24 cellular contexts compared by ENCODE assay signal in genomic region chr15:78424673-78425072, GRCh38. TPM values are rescaled to one million over a fixed set of nuclear protein-coding genes. Genes with fewer than 3 reads are reported as not detected.
A peak's percentile ranks its signal among the peaks of the same experiment; 100 is the strongest.
DNase-seq lines count a peak whose midpoint lies in the region; ATAC-seq, FAIRE-seq and TF ChIP-seq lines count a peak whose summit lies in the region.
"Had no signal": no experiment of that assay in that cellular context is flagged by ENCODE, and none has a peak within 500 bp of the region (broad histone marks: within the 10 kb centered on the region; RNA-seq: fewer than 3 reads in every experiment).

No MANE protein-coding gene starts in this region.

- H3K4me2 ChIP-seq in Loucy (ENCODE audit: low read depth, low read length, poor library complexity, severe bottlenecking): no peak overlapping the region
- H3K4me2 ChIP-seq in K562 (ENCODE audit: insufficient read depth, low read length): no peak overlapping the region
- H3K4me2 ChIP-seq: A549 had no signal

- no peak for TF ChIP-seq CTCF in HL-60 (IDR thresholded peaks at IDR 0.05; ENCODE audit: insufficient read depth, low read length)
- TF ChIP-seq CTCF in Loucy (conservative IDR thresholded peaks at IDR 0.05; ENCODE audit: low read length): no peak
- TF ChIP-seq CTCF in K562 (IDR thresholded peaks at IDR 0.05 in 2 of 3, conservative IDR thresholded peaks at IDR 0.05 in 1 of 3; ENCODE audit: insufficient read depth in 2 of 3, low read depth in 1 of 3, low read length in 3 of 3): no peak
- no peak for TF ChIP-seq CTCF in GM10266 (IDR thresholded peaks at IDR 0.05; ENCODE audit: control insufficient read depth, insufficient read depth, low read depth, missing control alignments)

- H3K4me1 ChIP-seq in Loucy (ENCODE audit: insufficient read depth, low read length, poor library complexity, severe bottlenecking) (peaks cover 30% of the 10 kb centered on the region), K562 (replicated peaks in 1 of 2; ENCODE audit: control insufficient read depth in 2 of 2, insufficient read depth in 2 of 2, low read length in 2 of 2) (no peaks in the 10 kb centered on the region; a peak in 3 of 5 replicates)
- H3K4me1 ChIP-seq: A549, Caco-2 had no signal

- H2AFZ ChIP-seq in Loucy (ENCODE audit: low read length): no peak overlapping the region
- 0 out of 2 replicates have a peak overlapping the region, but pooled peaks have one; percentile 56 for H2AFZ ChIP-seq in K562 (ENCODE audit: low read depth, low read length)

- no peak for DNase-seq in HL-60 (ENCODE audit: low read depth in 1 of 2, low spot score in 1 of 2)
- no peak for DNase-seq in K562 (ENCODE audit: extremely low read depth in 1 of 4, low spot score in 3 of 4)
- peak; percentile 45 for DNase-seq in mesenteric fat pad (ENCODE audit: low spot score)
- no peak for DNase-seq in effector CD8-positive, alpha-beta T cell (lab: John Stamatoyannopoulos, UW)
- DNase-seq in GM10266 (ENCODE audit: extremely low spot score): no peak
- DNase-seq: AML-193; Caco-2; Calu3; CD4-positive, alpha-beta T cell; CD8-positive, alpha-beta T cell; DMS79 treated with DMSO at 0.1 percent for 48 hours; GF-D8 had no signal

- POLR2A ChIA-PET in K562 (lab: Yijun Ruan, JAX): interaction anchor here (0.8 to 2.4 kb wide), 2 partner anchors 13 to 64 kb away, joined by 3 to 16 read pairs; partner anchors contain the start of gene IREB2

- H4K20me1 ChIP-seq in Loucy (ENCODE audit: insufficient read depth, low read length, poor library complexity, severe bottlenecking) (no peaks in the 10 kb centered on the region), K562 (replicated peaks; ENCODE audit: control insufficient read depth, insufficient read depth, low read length) (no peaks in the 10 kb centered on the region; the same call in 1 of the 2 replicates)
- H4K20me1 ChIP-seq: BLaER1 treated with 17β-estradiol and CSF1 and Interleukin-3, amounts not matched to agents 10 nM and 100 nM had no signal

- TF ChIP-seq POLR2A in K562 (conservative IDR thresholded peaks at IDR 0.05): no peak

- ATAC-seq in K562 (no peak), GM19455 (IDR thresholded peaks at IDR 0.05; ENCODE audit: unreplicated experiment) (no peak)
- ATAC-seq: A549; CD8-positive, alpha-beta T cell; GM12878 had no signal

- no TSS peak for BruUV-seq in K562 (replicated peaks; lab: Mats Ljungman, UMichigan)

- in situ Hi-C loops in K562 (cut with MboI): no loop called here

- H3K27ac ChIP-seq in HL-60 (replicated peaks) (peak overlapping the region; percentile 71), K562 (ENCODE audit: extremely low read depth, low read depth, low read length) (no peak overlapping the region)
- H3K27ac ChIP-seq: 22Rv1, A549, C4-2B had no signal

- no peak for TF ChIP-seq EP300 in K562 (IDR thresholded peaks at IDR 0.05; ENCODE audit: low read length)

- 51% methylated on average over 3 of the region's 3 CpGs for WGBS in K562 (ENCODE audit: insufficient coverage, low coverage, missing lambda C conversion rate)

- no peaks in the 10 kb centered on the region for H3K9me3 ChIP-seq in Loucy (ENCODE audit: insufficient read depth, low read depth, low read length)
- H3K9me3 ChIP-seq in K562 (replicated peaks; ENCODE audit: control insufficient read depth, insufficient read depth, low read depth, low read length): no peaks in the 10 kb centered on the region
- H3K9me3 ChIP-seq: A549, Caco-2 had no signal

- H3K9me2 ChIP-seq in Loucy (replicated peaks; ENCODE audit: low read depth, low read length): no peaks in the 10 kb centered on the region

- no peaks in the 10 kb centered on the region for H3K9me1 ChIP-seq in K562 (ENCODE audit: control insufficient read depth, insufficient read depth, low read length)

- H3K36me3 ChIP-seq in Loucy (ENCODE audit: insufficient read depth, low read length) (no peaks in the 10 kb centered on the region), K562 (ENCODE audit: control insufficient read depth, insufficient read depth, low read length) (no peaks in the 10 kb centered on the region)
- H3K36me3 ChIP-seq: BLaER1 treated with 17β-estradiol and CSF1 and Interleukin-3, amounts not matched to agents 10 nM and 100 nM had no signal

- intact Hi-C loops in K562 (cut with micrococcal nuclease): no loop called here

- CTCF ChIA-PET in K562 (lab: Yijun Ruan, JAX; ENCODE audit: low intra/inter-chr PET ratio): interaction anchor here (0.6 kb wide), 1 partner anchor 20 kb away, joined by 3 read pairs; no protein-coding TSS in a partner anchor

- TF ChIP-seq RAD21 in K562 (CRISPR knock-in tag; conservative IDR thresholded peaks at IDR 0.05 in 1 of 2, IDR thresholded peaks at IDR 0.05 in 1 of 2): no peak

- H3K79me2 ChIP-seq in Loucy (ENCODE audit: insufficient read depth, low read length) (no peaks in the 10 kb centered on the region), K562 (ENCODE audit: control insufficient read depth, insufficient read depth, low read length) (no peaks in the 10 kb centered on the region)

- H3K9ac ChIP-seq in Loucy (ENCODE audit: low read depth, low read length, poor library complexity, severe bottlenecking) (peak overlapping the region; percentile 39), K562 (ENCODE audit: insufficient read depth in 1 of 2, low read depth in 2 of 2, low read length in 2 of 2) (no peak overlapping the region)
- H3K9ac ChIP-seq: BLaER1 treated with 17β-estradiol and CSF1 and Interleukin-3, amounts not matched to agents 10 nM and 100 nM had no signal

- H3K27me3 ChIP-seq in HL-60 (ENCODE audit: insufficient read depth, poor library complexity, severe bottlenecking) (no peaks in the 10 kb centered on the region), Loucy (ENCODE audit: insufficient read depth, low read length, poor library complexity, severe bottlenecking) (no peaks in the 10 kb centered on the region), K562 (ENCODE audit: control insufficient read depth in 2 of 2, insufficient read depth in 2 of 2, low read length in 2 of 2) (no peaks in the 10 kb centered on the region)
- H3K27me3 ChIP-seq: BLaER1 treated with 17β-estradiol and CSF1 and Interleukin-3, amounts not matched to agents 10 nM and 100 nM had no signal

- no peak for FAIRE-seq in K562 (lab: Jason Lieb, UNC)
- FAIRE-seq: A549, D721Med, G401.6, GM12878, GM12892, GM18507, GM19239 had no signal

- H3F3A ChIP-seq in Loucy (ENCODE audit: low read depth): peaks cover 6% of the 10 kb centered on the region; the same call in 1 of the 2 replicates

- no peak overlapping the region for H3K4me3 ChIP-seq in HL-60 (replicated peaks; ENCODE audit: insufficient read depth, low read length)
- no peak overlapping the region for H3K4me3 ChIP-seq in Loucy (ENCODE audit: low read length, poor library complexity, severe bottlenecking)
- H3K4me3 ChIP-seq in K562: no peak overlapping the region
- H3K4me3 ChIP-seq: A549; BLaER1 treated with 17β-estradiol and CSF1 and Interleukin-3, amounts not matched to agents 10 nM and 100 nM; GM12878 had no signal

TF ChIP-seq in K562, 482 proteins besides CTCF, POLR2A, EP300 and RAD21:
- TF ChIP-seq SMARCA5 (IDR thresholded peaks at IDR 0.05) (peak; percentile 29; the same call in 1 of the 2 replicates), VEZF1 (CRISPR knock-in tag; IDR thresholded peaks at IDR 0.05) (no peak), KDM1A (IDR thresholded peaks at IDR 0.05) (0 out of 4 replicates have a peak, but pooled peaks of 1 of the 2 experiments have one; percentile 14), BCOR (IDR thresholded peaks at IDR 0.05) (0 out of 2 replicates have a peak, but pooled peaks have one; percentile 18), ZFP36 (IDR thresholded peaks at IDR 0.05; ENCODE audit: low read depth, low read length, partially characterized antibody) (peak; percentile 54), RBM25 (IDR thresholded peaks at IDR 0.05; ENCODE audit: low read depth, low read length, severe bottlenecking) (peak; percentile 62)

RNA-seq across cellular contexts. Expression of gene IREB2, which starts 13.3 kb away (rescaled TPM):
- 54.9 and 123 TPM in 2 replicates for total RNA-seq in K562 (2011; cell fraction: chromatin; rRNA removed; ENCODE audit: low replicate concordance)
- total RNA-seq in K562 (2011; cell fraction: nucleolus; rRNA removed): 23.8 and 30.0 TPM in 2 replicates
- total RNA-seq in K562 (2011; cell fraction: nucleoplasm; rRNA removed): 48.5 and 72.4 TPM in 2 replicates
- 16.8 and 17.1 TPM in 2 replicates for total RNA-seq in K562 (2014; rRNA removed)
- 37.7 and 48.0 TPM in 2 replicates for total RNA-seq in K562 (2014; rRNA removed; fragmentation: Illumina TruSeq; extraction: Trizol)
- total RNA-seq in K562 (2015; rRNA removed; fragmentation: Illumina TruSeq; extraction: Trizol): 30.8 and 34.0 TPM in 2 replicates
- total RNA-seq in K562 (2021): 56.6 and 61.7 TPM in 2 replicates
- polyA plus RNA-seq in K562 (2011; rRNA removed): 51.5 and 59.1 TPM in 2 replicates
- polyA plus RNA-seq in K562 (2011; cell fraction: cytosol; rRNA removed): 13.6 and 22.2 TPM in 2 replicates
- 19.4 and 22.1 TPM in 2 replicates for polyA plus RNA-seq in K562 (2011; cell fraction: nucleus; rRNA removed)
- polyA plus RNA-seq in K562 (2012): 26.6 and 30.9 TPM in 2 replicates
- 45.4 and 53.2 TPM in 2 replicates for polyA plus RNA-seq in K562 (2014; fragmentation: Illumina TruSeq; extraction: Trizol)
- 10 to 100 TPM; 18.0 to 21.4 TPM for polyA plus RNA-seq in K562 (2014; fragmentation: Nextera tagmentation; extraction: Ambion mirVana)
- 24.1 and 25.4 TPM in 2 replicates for polyA plus RNA-seq in K562 (2014; rRNA removed)
- 106 and 117 TPM in 2 replicates for polyA minus RNA-seq in K562 (2011; rRNA and poly(A)+ RNA removed)
- 41.6 and 62.7 TPM in 2 replicates for polyA minus RNA-seq in K562 (2011; cell fraction: cytosol; rRNA and poly(A)+ RNA removed)
- 31.2 and 42.7 TPM in 2 replicates for polyA minus RNA-seq in K562 (2011; cell fraction: nucleus; rRNA and poly(A)+ RNA removed)
- 57.1 TPM for total RNA-seq in mesenteric fat pad
